Comparison of ENCODE assay signal across 23 cellular contexts in genomic region chr19:30490760-30491159, GRCh38.
"Had no signal": no experiment of that assay in that cellular context is flagged by ENCODE, and none has a peak within 500 bp of the region (broad histone marks: within the 10 kb centered on the region; RNA-seq: fewer than 3 reads in every experiment).

No MANE protein-coding gene starts in this region.

- H3K27me3 ChIP-seq: colonic mucosa had no signal

- DNase-seq: colonic mucosa; cortex of kidney; effector CD8-positive, alpha-beta T cell; effector memory CD8-positive, alpha-beta T cell; endodermal cell; erythroblast; esophagus squamous epithelium; foreskin fibroblast; gastrocnemius medialis; glutamatergic neuron; heart right ventricle; hippocampal formation; islet precursor cell; kidney; kidney glomerular epithelial cell; left colon; left ventricle myocardium inferior; lower lobe of right lung; mesenchymal stem cell; mucosa of descending colon had no signal

- H3K4me3 ChIP-seq: colonic mucosa, esophagus squamous epithelium, gastrocnemius medialis, heart right ventricle, left ventricle myocardium inferior, lower lobe of right lung, mucosa of descending colon had no signal

- H3K9me3 ChIP-seq: colonic mucosa, esophagus squamous epithelium, gastrocnemius medialis, heart right ventricle, left ventricle myocardium inferior, lower lobe of right lung, mucosa of descending colon had no signal

- H3K27ac ChIP-seq: colonic mucosa, epithelial cell of prostate, esophagus squamous epithelium, gastrocnemius medialis, heart right ventricle, left ventricle myocardium inferior, lower lobe of right lung had no signal

- H3K36me3 ChIP-seq: colonic mucosa, esophagus squamous epithelium, gastrocnemius medialis, heart right ventricle, left ventricle myocardium inferior, lower lobe of right lung had no signal

- H3K4me1 ChIP-seq: colonic mucosa, esophagus squamous epithelium, gastrocnemius medialis, heart right ventricle, left ventricle myocardium inferior, lower lobe of right lung had no signal

- ATAC-seq: effector memory CD8-positive, alpha-beta T cell; esophagus mucosa; gastrocnemius medialis; heart right ventricle; left colon; left lobe of liver; lower lobe of right lung; mucosa of descending colon had no signal
